ENCODE assay signal across 1 cellular context in the genomic region with DNA sequence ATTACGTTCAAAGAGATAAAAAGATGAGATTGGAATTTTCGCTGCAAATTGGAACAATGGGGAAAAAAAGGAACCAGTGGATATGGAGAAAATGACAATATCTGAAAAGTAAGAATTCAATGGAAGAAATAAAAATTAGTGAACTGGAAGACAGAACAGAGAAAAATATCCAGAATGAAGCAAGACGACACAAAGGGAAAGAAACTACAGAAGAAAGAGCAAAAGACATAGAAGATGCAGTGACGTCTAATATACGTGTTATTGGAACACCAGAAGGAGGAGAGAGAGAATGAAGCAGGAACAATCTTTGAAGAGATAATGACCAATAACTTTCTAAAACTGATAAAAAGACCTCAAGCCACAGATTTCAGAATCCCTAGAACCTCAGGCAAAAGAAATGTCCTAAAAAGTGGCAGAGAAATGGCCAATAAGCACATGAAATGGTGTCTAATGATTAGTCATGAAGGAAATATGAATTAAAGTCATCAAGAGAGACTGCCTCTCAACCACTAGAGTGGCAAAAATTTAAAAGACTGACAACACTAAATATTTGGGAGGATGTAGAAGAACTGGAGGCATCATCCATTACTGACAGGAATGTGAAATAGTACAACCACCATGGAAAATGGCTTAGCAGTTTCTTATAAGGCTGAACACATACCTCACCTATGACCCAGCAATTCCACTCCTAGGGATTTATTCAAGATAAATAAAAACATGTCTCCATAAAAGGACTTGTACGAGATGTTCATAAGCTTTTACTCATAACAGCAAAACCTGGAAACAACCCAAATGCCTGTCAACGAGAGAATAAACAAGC.
TF ChIP-seq lines count a peak whose summit lies in the region.

No MANE protein-coding gene starts in this region.

TF ChIP-seq in GM12878, 131 proteins besides CTCF, POLR2A, EP300 and RAD21 (continued from another document):
- TF ChIP-seq IRF5 (IDR thresholded peaks at IDR 0.05; ENCODE audit: borderline replicate concordance) (no peak), PKNOX1 (IDR thresholded peaks at IDR 0.05) (no peak), EZH2 (IDR thresholded peaks at IDR 0.05; ENCODE audit: borderline replicate concordance, control insufficient read depth, low read depth, low read length) (no peak), TCF3 (IDR thresholded peaks at IDR 0.05; ENCODE audit: borderline replicate concordance, insufficient read depth, low read depth, low read length) (no peak), NR2C1 (IDR thresholded peaks at IDR 0.05) (no peak), ZNF217 (IDR thresholded peaks at IDR 0.05) (no peak)
- TF ChIP-seq, protein P1, sequence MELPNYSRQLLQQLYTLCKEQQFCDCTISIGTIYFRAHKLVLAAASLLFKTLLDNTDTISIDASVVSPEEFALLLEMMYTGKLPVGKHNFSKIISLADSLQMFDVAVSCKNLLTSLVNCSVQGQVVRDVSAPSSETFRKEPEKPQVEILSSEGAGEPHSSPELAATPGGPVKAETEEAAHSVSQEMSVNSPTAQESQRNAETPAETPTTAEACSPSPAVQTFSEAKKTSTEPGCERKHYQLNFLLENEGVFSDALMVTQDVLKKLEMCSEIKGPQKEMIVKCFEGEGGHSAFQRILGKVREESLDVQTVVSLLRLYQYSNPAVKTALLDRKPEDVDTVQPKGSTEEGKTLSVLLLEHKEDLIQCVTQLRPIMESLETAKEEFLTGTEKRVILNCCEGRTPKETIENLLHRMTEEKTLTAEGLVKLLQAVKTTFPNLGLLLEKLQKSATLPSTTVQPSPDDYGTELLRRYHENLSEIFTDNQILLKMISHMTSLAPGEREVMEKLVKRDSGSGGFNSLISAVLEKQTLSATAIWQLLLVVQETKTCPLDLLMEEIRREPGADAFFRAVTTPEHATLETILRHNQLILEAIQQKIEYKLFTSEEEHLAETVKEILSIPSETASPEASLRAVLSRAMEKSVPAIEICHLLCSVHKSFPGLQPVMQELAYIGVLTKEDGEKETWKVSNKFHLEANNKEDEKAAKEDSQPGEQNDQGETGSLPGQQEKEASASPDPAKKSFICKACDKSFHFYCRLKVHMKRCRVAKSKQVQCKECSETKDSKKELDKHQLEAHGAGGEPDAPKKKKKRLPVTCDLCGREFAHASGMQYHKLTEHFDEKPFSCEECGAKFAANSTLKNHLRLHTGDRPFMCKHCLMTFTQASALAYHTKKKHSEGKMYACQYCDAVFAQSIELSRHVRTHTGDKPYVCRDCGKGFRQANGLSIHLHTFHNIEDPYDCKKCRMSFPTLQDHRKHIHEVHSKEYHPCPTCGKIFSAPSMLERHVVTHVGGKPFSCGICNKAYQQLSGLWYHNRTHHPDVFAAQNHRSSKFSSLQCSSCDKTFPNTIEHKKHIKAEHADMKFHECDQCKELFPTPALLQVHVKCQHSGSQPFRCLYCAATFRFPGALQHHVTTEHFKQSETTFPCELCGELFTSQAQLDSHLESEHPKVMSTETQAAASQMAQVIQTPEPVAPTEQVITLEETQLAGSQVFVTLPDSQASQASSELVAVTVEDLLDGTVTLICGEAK (IDR thresholded peaks at IDR 0.05; ENCODE audit: borderline replicate concordance): no peak
